Comparison of ENCODE assay signal across 8 cellular contexts in the genomic region with DNA sequence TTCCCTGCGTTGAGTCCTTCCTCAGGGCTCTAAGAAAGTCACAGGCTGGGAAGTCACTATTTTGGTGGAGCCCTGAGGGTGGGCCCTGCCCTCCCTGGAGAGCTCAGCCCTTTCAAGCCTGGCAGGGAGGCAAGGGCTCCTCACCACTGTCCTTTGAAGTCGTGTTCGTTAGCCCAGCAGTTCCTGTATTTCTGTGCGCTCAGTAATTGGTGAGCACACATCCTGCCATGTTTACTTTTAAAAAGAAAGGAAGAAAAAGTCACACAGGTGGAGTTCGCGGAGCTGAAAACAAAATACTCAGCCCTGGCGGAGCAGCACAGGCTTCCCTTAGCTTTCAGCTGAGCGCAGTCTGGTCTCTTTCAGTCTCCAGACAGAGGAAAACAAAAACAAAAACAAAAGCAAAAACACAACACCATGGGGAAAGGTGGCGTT. TPM values are rescaled to one million over a fixed set of nuclear protein-coding genes. Genes with fewer than 3 reads are reported as not detected.
DNase-seq lines count a peak whose midpoint lies in the region; ATAC-seq and TF ChIP-seq lines count a peak whose summit lies in the region.

No MANE protein-coding gene starts in this region.

- no peaks in the 10 kb centered on the region for H3K9me3 ChIP-seq in neural progenitor cell (ENCODE audit: low read depth)

- peak overlapping the region; percentile 63 for H3K4me2 ChIP-seq in neural progenitor cell

- H3K4me1 Mint-ChIP-seq in activated naive CD4-positive, alpha-beta T cell treated with anti-CD3 and anti-CD28 coated beads for 36 hours (ENCODE audit: low read depth): peaks cover 74% of the 10 kb centered on the region
- peaks cover 10% of the 10 kb centered on the region for H3K4me1 Mint-ChIP-seq in neural progenitor cell

- H3K4me3 Mint-ChIP-seq in activated naive CD4-positive, alpha-beta T cell treated with anti-CD3 and anti-CD28 coated beads for 36 hours: peak overlapping the region; percentile 87
- H3K4me3 Mint-ChIP-seq in neural progenitor cell: no peak overlapping the region

- H3K4me3 ChIP-seq in neural progenitor cell: no peak overlapping the region

- no peaks in the 10 kb centered on the region for H3K9me3 Mint-ChIP-seq in activated naive CD4-positive, alpha-beta T cell treated with anti-CD3 and anti-CD28 coated beads for 36 hours
- peaks cover 3% of the 10 kb centered on the region for H3K9me3 Mint-ChIP-seq in neural progenitor cell

- intact Hi-C loops in activated naive CD4-positive, alpha-beta T cell treated with anti-CD3 and anti-CD28 coated beads for 36 hours (cut with micrococcal nuclease): loop anchor here (1.0 to 5.0 kb wide), 9 partner anchors 13 to 266 kb away; no protein-coding TSS in a partner anchor

- peaks cover 8% of the 10 kb centered on the region for H3K27me3 ChIP-seq in neural progenitor cell

- TF ChIP-seq CTCF in neural progenitor cell (IDR thresholded peaks at IDR 0.05): no peak

- peak overlapping the region; percentile 99 for H3K27ac Mint-ChIP-seq in activated naive CD4-positive, alpha-beta T cell treated with anti-CD3 and anti-CD28 coated beads for 36 hours
- no peak overlapping the region for H3K27ac Mint-ChIP-seq in neural progenitor cell

- H4K20me1 ChIP-seq in neural progenitor cell (ENCODE audit: low read depth): no peaks in the 10 kb centered on the region

- H3K36me3 Mint-ChIP-seq in activated naive CD4-positive, alpha-beta T cell treated with anti-CD3 and anti-CD28 coated beads for 36 hours (ENCODE audit: low read depth): peaks cover 2% of the 10 kb centered on the region
- peaks cover 3% of the 10 kb centered on the region for H3K36me3 Mint-ChIP-seq in neural progenitor cell

- no peaks in the 10 kb centered on the region for H3K79me2 ChIP-seq in neural progenitor cell (ENCODE audit: low read depth)

- peak; percentile 6 for DNase-seq in SW480 (ENCODE audit: low spot score)
- DNase-seq in activated naive CD4-positive, alpha-beta T cell treated with anti-CD3 and anti-CD28 coated beads for 36 hours: peak; percentile 67
- no peak for DNase-seq in neural progenitor cell (ENCODE audit: low spot score)
- no peak for DNase-seq in GOT3 (lab: John Stamatoyannopoulos, UW)
- no peak for DNase-seq in NAMALWA (ENCODE audit: low spot score)
- DNase-seq in A172 (ENCODE audit: low spot score): no peak

- H2AFZ ChIP-seq in neural progenitor cell (replicated peaks): peak overlapping the region; percentile 5

- CTCF ChIA-PET in activated naive CD4-positive, alpha-beta T cell treated with anti-CD3 and anti-CD28 coated beads for 36 hours (lab: Charles Lee): interaction anchor here (0.6 to 2.0 kb wide), 6 partner anchors 10 to 453 kb away, joined by 3 to 6 read pairs (median 4); no protein-coding TSS in a partner anchor

- H3K36me3 ChIP-seq in neural progenitor cell: no peaks in the 10 kb centered on the region

- H3K9ac ChIP-seq in neural progenitor cell: no peak overlapping the region

- no peaks in the 10 kb centered on the region for H3K27me3 Mint-ChIP-seq in activated naive CD4-positive, alpha-beta T cell treated with anti-CD3 and anti-CD28 coated beads for 36 hours (ENCODE audit: low read depth)
- peaks cover 3% of the 10 kb centered on the region for H3K27me3 Mint-ChIP-seq in neural progenitor cell (ENCODE audit: insufficient read depth, low read depth)

- peaks cover 9% of the 10 kb centered on the region for H3F3A ChIP-seq in neural progenitor cell (ENCODE audit: low read depth)

- no peak overlapping the region for H3K27ac ChIP-seq in neural progenitor cell

- ATAC-seq in GM18909 (IDR thresholded peaks at IDR 0.05; ENCODE audit: poor library complexity, unreplicated experiment): peak; percentile 47
- ATAC-seq in GM19324 (IDR thresholded peaks at IDR 0.05; ENCODE audit: low FRiP score, unreplicated experiment): no peak

- H3K4me1 ChIP-seq in neural progenitor cell: peaks cover 14% of the 10 kb centered on the region

RNA-seq across cellular contexts. Expression of gene PRKCQ, which starts 37.1 kb away (rescaled TPM):
- total RNA-seq in activated naive CD4-positive, alpha-beta T cell treated with anti-CD3 and anti-CD28 coated beads for 36 hours: 10 to 100 TPM; 49.5 to 53.0 TPM
- total RNA-seq in neural progenitor cell (ENCODE audit: low replicate concordance): 3.5 TPM in 2 replicates
- total RNA-seq in A172 (2014; rRNA removed; shearing (Covaris generic)): not detected in 2 replicates

Comparison
In these comparisons a context has a peak if more than half of its experiments do, and no peak if none do; other contexts are left out.
1. DNase-seq: peak in SW480 (single experiment) and activated naive CD4-positive, alpha-beta T cell treated with anti-CD3 and anti-CD28 coated beads for 36 hours (single experiment); none in neural progenitor cell (single experiment), GOT3 (single experiment), NAMALWA (single experiment) and A172 (single experiment).
2. RNA of gene PRKCQ, which starts 37.1 kb away (total RNA-seq): 49.5 to 53.0 TPM in activated naive CD4-positive, alpha-beta T cell treated with anti-CD3 and anti-CD28 coated beads for 36 hours; 3.5 TPM in neural progenitor cell and not detected in A172; every median in the first group is over 10 times any median in the second.